Comparison of ENCODE assay signal across 12 cellular contexts in genomic region chr3:52218026-52218425, GRCh38. TPM values are rescaled to one million over a fixed set of nuclear protein-coding genes. Genes with fewer than 3 reads are reported as not detected.
DNase-seq lines count a peak whose midpoint lies in the region; ATAC-seq and TF ChIP-seq lines count a peak whose summit lies in the region.
"Had no signal": no experiment of that assay in that cellular context is flagged by ENCODE, and none has a peak within 500 bp of the region (broad histone marks: within the 10 kb centered on the region; RNA-seq: fewer than 3 reads in every experiment).

No MANE protein-coding gene starts in this region.

- H2AFZ ChIP-seq in HCT116 (ENCODE audit: low read depth, low read length, poor library complexity, severe bottlenecking) (no peak overlapping the region), mammary epithelial cell (ENCODE audit: low read depth, low read length) (no peak overlapping the region)

- WGBS in mammary epithelial cell (ENCODE audit: low coverage, missing lambda C conversion rate), result 90% methylated on average over 3 of the region's 3 CpGs

- no peak for ATAC-seq in HCT116
- no peak for ATAC-seq in GM21576 (IDR thresholded peaks at IDR 0.05; ENCODE audit: unreplicated experiment)
- ATAC-seq in HG02885 (IDR thresholded peaks at IDR 0.05; ENCODE audit: poor library complexity, unreplicated experiment), result no peak

- no peak overlapping the region for H3K4me3 ChIP-seq in BLaER1
- no peak overlapping the region for H3K4me3 ChIP-seq in HCT116 (replicated peaks in 1 of 2; ENCODE audit: low read depth in 1 of 2, low read length in 2 of 2)
- H3K4me3 ChIP-seq in mammary epithelial cell (replicated peaks in 1 of 3; ENCODE audit: insufficient read depth in 1 of 3, low read depth in 2 of 3, low read length in 3 of 3), result no peak overlapping the region

- BruUV-seq in HCT116 (replicated peaks; lab: Mats Ljungman, UMichigan) (no TSS peak), mammary epithelial cell (replicated peaks; lab: Mats Ljungman, UMichigan) (TSS peak; percentile 32)

- POLR2A ChIA-PET in HCT116 (lab: Charles Lee), result interaction anchor here (1.6 kb wide), 1 partner anchor 19 kb away, joined by 4 read pairs; no protein-coding TSS in a partner anchor

- H3K36me3 ChIP-seq in BLaER1, result peaks cover 60% of the 10 kb centered on the region
- peaks cover 11 to 15% of the 10 kb centered on the region in 2 experiments for H3K36me3 ChIP-seq in HCT116 (ENCODE audit: control insufficient read depth in 1 of 2, insufficient read depth in 2 of 2, low read length in 2 of 2)
- peaks cover 5% of the 10 kb centered on the region for H3K36me3 ChIP-seq in mammary epithelial cell (ENCODE audit: insufficient read depth, low read length)

- no peak for TF ChIP-seq POLR2A in HCT116 (IDR thresholded peaks at IDR 0.05; ENCODE audit: borderline replicate concordance, extremely low read depth, insufficient read depth, insufficient read length)
- TF ChIP-seq POLR2A in erythroblast (IDR thresholded peaks at IDR 0.05; ENCODE audit: low read length), result no peak

- in situ Hi-C loops in mammary epithelial cell (cut with MboI; ENCODE audit: low sequenced_read_pairs in 2 of 2), result no loop called here

- peaks cover 4% of the 10 kb centered on the region for H3K4me1 Mint-ChIP-seq in neural crest cell

- H3K4me2 ChIP-seq in BLaER1, result peak overlapping the region; percentile 80
- peak overlapping the region; percentile 69 for H3K4me2 ChIP-seq in HCT116 (ENCODE audit: low read length)
- H3K4me2 ChIP-seq in mammary epithelial cell (ENCODE audit: insufficient read depth, low read depth, low read length), result no peak overlapping the region

- CTCF ChIA-PET in HCT116 (lab: Charles Lee) (interaction anchor here (1.2 to 5.4 kb wide), 2 partner anchors 19 to 121 kb away, joined by 4 to 55 read pairs; no protein-coding TSS in a partner anchor), mammary epithelial cell (lab: Charles Lee; ENCODE audit: low non-redundant PET) (no interaction called here)

- H3K27me3 ChIP-seq in BLaER1, result no peaks in the 10 kb centered on the region
- H3K27me3 ChIP-seq in HCT116 (ENCODE audit: insufficient read depth, low read length), result no peaks in the 10 kb centered on the region
- H3K27me3 ChIP-seq in mammary epithelial cell (ENCODE audit: insufficient read depth, low read length), result no peaks in the 10 kb centered on the region

- RAD21 ChIA-PET in HCT116 (lab: Charles Lee; ENCODE audit: low non-redundant PET in 1 of 2, low total read pairs in 2 of 2, uncharacterized antibody in 2 of 2, unreplicated experiment in 2 of 2), result no interaction called here

- H3K79me2 ChIP-seq in HCT116 (ENCODE audit: insufficient read depth, low read length) (no peaks in the 10 kb centered on the region), mammary epithelial cell (ENCODE audit: insufficient read depth, low read length) (no peaks in the 10 kb centered on the region)

- H3K4me1 ChIP-seq in BLaER1, result peaks cover 71% of the 10 kb centered on the region
- peaks cover 21 to 42% of the 10 kb centered on the region in 2 experiments for H3K4me1 ChIP-seq in HCT116 (ENCODE audit: control insufficient read depth in 1 of 2, insufficient read depth in 2 of 2, low read length in 2 of 2)
- peaks cover 28% of the 10 kb centered on the region for H3K4me1 ChIP-seq in mammary epithelial cell (ENCODE audit: insufficient read depth, low read length)

- H3K27ac ChIP-seq in BLaER1, result peak overlapping the region; percentile 59
- peak overlapping the region; percentile 68 for H3K27ac ChIP-seq in HCT116 (ENCODE audit: low read depth, low read length)
- peak overlapping the region; percentile 9 for H3K27ac ChIP-seq in mammary epithelial cell (ENCODE audit: insufficient read depth, low read depth, low read length)

- peaks cover 12% of the 10 kb centered on the region for H3K36me3 Mint-ChIP-seq in neural crest cell (ENCODE audit: low read depth)

- H3K9me3 Mint-ChIP-seq in neural crest cell, result no peaks in the 10 kb centered on the region
- H3K9me3 Mint-ChIP-seq: mesothelial cell of epicardium had no signal

- no peaks in the 10 kb centered on the region for H3K27me3 Mint-ChIP-seq in neural crest cell (ENCODE audit: low read depth)

- H4K20me1 ChIP-seq in BLaER1 (no peaks in the 10 kb centered on the region), HCT116 (ENCODE audit: insufficient read depth) (no peaks in the 10 kb centered on the region), mammary epithelial cell (ENCODE audit: insufficient read depth, low read length) (no peaks in the 10 kb centered on the region)

- H3K9me3 ChIP-seq in BLaER1 (no peaks in the 10 kb centered on the region), HCT116 (ENCODE audit: control insufficient read depth in 1 of 2, insufficient read depth in 1 of 2, low read depth in 1 of 2, low read length in 2 of 2) (no peaks in the 10 kb centered on the region), mammary epithelial cell (replicated peaks; ENCODE audit: insufficient read depth, low read length) (no peaks in the 10 kb centered on the region)

- no peaks in the 10 kb centered on the region for H3K9me2 ChIP-seq in HCT116 (ENCODE audit: insufficient read depth)

- intact Hi-C loops in HCT116 (cut with micrococcal nuclease) (loop anchor here (5.0 kb wide), 1 partner anchor 66 kb away; the partner anchor contains the start of gene POC1A), mammary epithelial cell (cut with micrococcal nuclease) (loop anchor here (5.0 kb wide), 3 partner anchors 171 to 276 kb away; partner anchors contain the start of genes PARP3 and RRP9)

- dilution Hi-C loops in mammary epithelial cell (cut with HindIII; ENCODE audit: low sequenced_read_pairs), result no loop called here

- H3K9ac ChIP-seq in BLaER1 (no peak overlapping the region), HCT116 (ENCODE audit: low read length) (peak overlapping the region; percentile 39; the same call in 1 of the 2 replicates), mammary epithelial cell (ENCODE audit: insufficient read depth, low read length) (no peak overlapping the region)

- no peak for TF ChIP-seq RAD21 in HCT116 (IDR thresholded peaks at IDR 0.05; ENCODE audit: low read depth)

- TF ChIP-seq CTCF in HCT116 (IDR thresholded peaks at IDR 0.05 in 2 of 3, conservative IDR thresholded peaks at IDR 0.05 in 1 of 3; ENCODE audit: borderline replicate concordance in 1 of 3, insufficient read depth in 1 of 3, low read depth in 2 of 3, low read length in 2 of 3) (no peak), mammary epithelial cell (conservative IDR thresholded peaks at IDR 0.05 in 1 of 2, IDR thresholded peaks at IDR 0.05 in 1 of 2; ENCODE audit: extremely low read depth in 1 of 2, insufficient read depth in 1 of 2, low read depth in 1 of 2, low read length in 2 of 2) (no peak), neural crest cell (conservative IDR thresholded peaks at IDR 0.05) (no peak)

- DNase-seq in HCT116 (ENCODE audit: low read depth, low spot score) (no peak), mammary epithelial cell (no peak), neural crest cell (ENCODE audit: low read depth, low spot score) (no peak), erythroblast (lab: John Stamatoyannopoulos, UW) (no peak), D341Med (ENCODE audit: low spot score) (no peak)
- DNase-seq: glutamatergic neuron; NCI-H1092; stimulated activated CD8-positive, alpha-beta memory T cell treated with anti-CD3 and anti-CD28 coated beads, Interleukin-4, amount 100 ng/mL, for 48 hours had no signal

- H3K27ac Mint-ChIP-seq in neural crest cell (ENCODE audit: unreplicated experiment), result peak overlapping the region; percentile 78

- no peak overlapping the region for H3K4me3 Mint-ChIP-seq in neural crest cell
- H3K4me3 Mint-ChIP-seq: mesothelial cell of epicardium had no signal

TF ChIP-seq in HCT116, 20 proteins besides CTCF, POLR2A, EP300 and RAD21 (continues in another document):
- TF ChIP-seq EGR1 (IDR thresholded peaks at IDR 0.05; ENCODE audit: low read depth) (no peak), ZBTB33 (IDR thresholded peaks at IDR 0.05; ENCODE audit: extremely low read depth, insufficient replicate concordance, low read length) (no peak), CBX3 (IDR thresholded peaks at IDR 0.05; ENCODE audit: low read depth) (no peak), TCF7L2 (IDR thresholded peaks at IDR 0.05; ENCODE audit: borderline replicate concordance, extremely low read depth, insufficient read depth, insufficient read length) (no peak), YY1 (IDR thresholded peaks at IDR 0.05; ENCODE audit: extremely low read depth, insufficient replicate concordance, low read depth, low read length) (no peak), SP1 (IDR thresholded peaks at IDR 0.05; ENCODE audit: low read depth) (no peak), ZNF274 (IDR thresholded peaks at IDR 0.05; ENCODE audit: low read depth, low read length) (no peak)

RNA-seq across cellular contexts. Expression of gene TLR9, which starts 7.4 kb away (rescaled TPM):
- total RNA-seq in HCT116 (2021; ENCODE audit: unreplicated experiment) (0.15 TPM), mammary epithelial cell (not detected), neural crest cell (0.16 TPM in 1 of 2 replicates, not detected in the other)
- 0.14 and 0.16 TPM in 2 replicates for polyA plus RNA-seq in HCT116 (2012)
- polyA plus RNA-seq in mammary epithelial cell, result not detected
- not detected for polyA minus RNA-seq in mammary epithelial cell

RNA-seq across cellular contexts. Expression of gene ALAS1, which starts 20.1 kb away (rescaled TPM):
- total RNA-seq in HCT116 (2021; ENCODE audit: unreplicated experiment) (74.0 TPM), mammary epithelial cell (10 to 100 TPM; 24.2 to 39.2 TPM), neural crest cell (47.8 and 53.0 TPM in 2 replicates)
- polyA plus RNA-seq in HCT116 (2012), result 97.3 and 97.6 TPM in 2 replicates
- 49.2 TPM for polyA plus RNA-seq in mammary epithelial cell
- polyA minus RNA-seq in mammary epithelial cell, result 34.0 TPM

RNA-seq across cellular contexts. Expression of gene TWF2, which starts 20.9 kb away (rescaled TPM):
- total RNA-seq in HCT116 (2021; ENCODE audit: unreplicated experiment) (100 TPM), mammary epithelial cell (10 to 100 TPM; 67.8 to 96.2 TPM), neural crest cell (30.7 and 31.7 TPM in 2 replicates)
- 139 and 142 TPM in 2 replicates for polyA plus RNA-seq in HCT116 (2012)
- 137 TPM for polyA plus RNA-seq in mammary epithelial cell
- 179 TPM for polyA minus RNA-seq in mammary epithelial cell

RNA-seq across cellular contexts. Expression of gene PPM1M, which starts 27.5 kb away (rescaled TPM):
- total RNA-seq in HCT116 (2021; ENCODE audit: unreplicated experiment) (16.6 TPM), mammary epithelial cell (1 to 10 TPM; 4.8 to 8.7 TPM), neural crest cell (4.3 and 4.4 TPM in 2 replicates)
- polyA plus RNA-seq in HCT116 (2012), result 18.3 and 18.8 TPM in 2 replicates
- polyA plus RNA-seq in mammary epithelial cell, result 4.3 TPM
- polyA minus RNA-seq in mammary epithelial cell, result not detected

Comparison
In these comparisons a context has a peak if more than half of its experiments do, and no peak if none do; other contexts are left out.
1. H3K27ac ChIP-seq: peak in every context shown above with its lines; median percentile 68 in HCT116; 59 in BLaER1; 9 in mammary epithelial cell.